In the genomic region with DNA sequence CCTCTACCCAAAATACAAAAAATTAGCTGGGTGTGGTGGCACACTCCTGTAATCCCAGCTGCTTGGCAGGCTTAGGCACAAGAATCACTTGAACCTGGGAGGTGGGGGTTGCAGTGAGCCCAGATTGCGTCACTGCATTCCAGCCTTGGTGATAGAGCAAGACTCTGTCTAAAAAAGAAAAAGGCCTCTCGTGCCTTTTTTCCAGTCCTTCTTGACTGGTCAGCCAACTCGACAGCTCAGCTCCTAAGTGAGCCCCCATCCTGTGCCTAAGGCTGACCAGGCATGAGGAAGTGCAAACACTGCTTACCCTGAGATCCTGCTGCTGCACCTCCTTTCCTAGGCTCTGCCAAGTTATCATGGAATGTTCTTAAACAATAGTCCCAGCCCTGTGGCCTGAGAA, we compare ENCODE assay signal across 19 cellular contexts. TPM values are rescaled to one million over a fixed set of nuclear protein-coding genes. Genes with fewer than 3 reads are reported as not detected.
DNase-seq lines count a peak whose midpoint lies in the region; ATAC-seq and TF ChIP-seq lines count a peak whose summit lies in the region.
"Had no signal": no experiment of that assay in that cellular context is flagged by ENCODE, and none has a peak within 500 bp of the region (broad histone marks: within the 10 kb centered on the region; RNA-seq: fewer than 3 reads in every experiment).

No MANE protein-coding gene starts in this region.

- H3K4me1 Mint-ChIP-seq in mesothelial cell of epicardium = peaks cover 57% of the 10 kb centered on the region
- H3K4me1 Mint-ChIP-seq in activated CD4-positive, alpha-beta memory T cell treated with anti-CD3 and anti-CD28 coated beads for 36 hours (ENCODE audit: low read depth) = no peaks in the 10 kb centered on the region

- TF ChIP-seq POLR2A in prostate gland (IDR thresholded peaks at IDR 0.05) = no peak

- H3K27ac ChIP-seq in fibroblast of lung (ENCODE audit: insufficient read depth, low read length) (no peak overlapping the region), prostate gland (no peak overlapping the region)
- H3K27ac ChIP-seq: cardiac muscle cell had no signal

- intact Hi-C loops in prostate gland (cut with DNase I) = no loop called here
- intact Hi-C loops in activated CD4-positive, alpha-beta memory T cell treated with anti-CD3 and anti-CD28 coated beads for 36 hours (cut with micrococcal nuclease) = no loop called here

- H3K4me3 ChIP-seq in fibroblast of lung (replicated peaks in 1 of 4; ENCODE audit: control extremely low read depth in 1 of 4, insufficient read depth in 1 of 4, low read depth in 3 of 4, low read length in 4 of 4) (no peak overlapping the region), prostate gland (no peak overlapping the region)
- H3K4me3 ChIP-seq: cardiac muscle cell, GM12878 had no signal

- no peak for ATAC-seq in HG03135 (IDR thresholded peaks at IDR 0.05; ENCODE audit: unreplicated experiment)
- ATAC-seq: GM12878 had no signal

- H4K20me1 ChIP-seq in fibroblast of lung (ENCODE audit: control insufficient read depth, extremely low read depth, insufficient read depth, low read length) = no peaks in the 10 kb centered on the region

- H3K4me2 ChIP-seq in fibroblast of lung (ENCODE audit: extremely low read depth, insufficient read depth, low read length) = no peak overlapping the region

- no peak overlapping the region for H3K9ac ChIP-seq in fibroblast of lung (ENCODE audit: insufficient read depth, low read length)

- CTCF ChIA-PET in activated CD4-positive, alpha-beta memory T cell treated with anti-CD3 and anti-CD28 coated beads for 36 hours (lab: Charles Lee) = interaction anchor here (0.6 to 1.7 kb wide), 3 partner anchors 20 to 55 kb away, joined by 4 to 5 read pairs (median 5); no protein-coding TSS in a partner anchor

- no peaks in the 10 kb centered on the region for H3K36me3 ChIP-seq in fibroblast of lung (ENCODE audit: control insufficient read depth, insufficient read depth, low read length)
- H3K36me3 ChIP-seq in prostate gland = no peaks in the 10 kb centered on the region
- H3K36me3 ChIP-seq: cardiac muscle cell had no signal

- no peaks in the 10 kb centered on the region for H3K9me3 Mint-ChIP-seq in mesothelial cell of epicardium
- H3K9me3 Mint-ChIP-seq in activated CD4-positive, alpha-beta memory T cell treated with anti-CD3 and anti-CD28 coated beads for 36 hours = no peaks in the 10 kb centered on the region

- H3K4me1 ChIP-seq in fibroblast of lung (ENCODE audit: control insufficient read depth, extremely low read depth, insufficient read depth, low read length) = no peaks in the 10 kb centered on the region
- no peaks in the 10 kb centered on the region for H3K4me1 ChIP-seq in prostate gland (replicated peaks)

- H3K4me3 Mint-ChIP-seq in mesothelial cell of epicardium = no peak overlapping the region
- H3K4me3 Mint-ChIP-seq in activated CD4-positive, alpha-beta memory T cell treated with anti-CD3 and anti-CD28 coated beads for 36 hours = no peak overlapping the region

- 33% methylated on average over 3 of the region's 3 CpGs for WGBS in prostate gland

- DNase-seq in AG20443 (ENCODE audit: low spot score) (peak; percentile 49), NCI-H226 (peak; percentile 79), fibroblast of lung (ENCODE audit: low read depth in 2 of 2) (peak; percentile 28 to 39), mesothelial cell of epicardium (ENCODE audit: low spot score in 2 of 2, unreplicated experiment in 2 of 2) (no peak), prostate gland (ENCODE audit: low spot score) (no peak), activated gamma-delta T cell (lab: John Stamatoyannopoulos, UW) (no peak)
- no peak for DNase-seq in activated CD4-positive, alpha-beta memory T cell treated with anti-CD3 and anti-CD28 coated beads for 36 hours
- DNase-seq: activated CD4-positive, alpha-beta T cell treated with anti-CD3 and anti-CD28 coated beads, Interleukin-2, amount 50 U/mL, for 48 hours; activated effector memory CD4-positive, alpha-beta T cell treated with Interleukin-2 at 50 U/mL for 16 hours; NCI-H1930; SHP77 treated with DMSO at 0.1 percent for 48 hours; stimulated activated CD4-positive, alpha-beta T cell treated with anti-CD3 and anti-CD28 coated beads, Interleukin-2, amount 100 ng/mL, for 24 hours; T1000 had no signal

- peak overlapping the region; percentile 51 for H3K27ac Mint-ChIP-seq in mesothelial cell of epicardium
- no peak overlapping the region for H3K27ac Mint-ChIP-seq in activated CD4-positive, alpha-beta memory T cell treated with anti-CD3 and anti-CD28 coated beads for 36 hours
- H3K27ac Mint-ChIP-seq: progenitor cell of endocrine pancreas had no signal

- POLR2A ChIA-PET in activated CD4-positive, alpha-beta memory T cell treated with anti-CD3 and anti-CD28 coated beads for 36 hours (lab: Charles Lee) = no interaction called here

- H3K9me3 ChIP-seq in fibroblast of lung (ENCODE audit: control insufficient read depth, insufficient read depth, low read depth, low read length) (no peaks in the 10 kb centered on the region), prostate gland (no peaks in the 10 kb centered on the region)

- no peaks in the 10 kb centered on the region for H3K36me3 Mint-ChIP-seq in mesothelial cell of epicardium
- no peaks in the 10 kb centered on the region for H3K36me3 Mint-ChIP-seq in activated CD4-positive, alpha-beta memory T cell treated with anti-CD3 and anti-CD28 coated beads for 36 hours

- H2AFZ ChIP-seq in fibroblast of lung (ENCODE audit: low read length) = no peak overlapping the region

- no peaks in the 10 kb centered on the region for H3K79me2 ChIP-seq in fibroblast of lung (ENCODE audit: control insufficient read depth, insufficient read depth, low read length)

- peaks cover 13% of the 10 kb centered on the region for H3K27me3 ChIP-seq in fibroblast of lung (ENCODE audit: control insufficient read depth, insufficient read depth, low read length)
- H3K27me3 ChIP-seq in prostate gland (replicated peaks; ENCODE audit: insufficient read depth) = no peaks in the 10 kb centered on the region
- H3K27me3 ChIP-seq: cardiac muscle cell had no signal

- TF ChIP-seq CTCF in fibroblast of lung (conservative IDR thresholded peaks at IDR 0.05 in 1 of 2, IDR thresholded peaks at IDR 0.05 in 1 of 2; ENCODE audit: low read depth in 1 of 2, low read length in 2 of 2) (no peak), mesothelial cell of epicardium (IDR thresholded peaks at IDR 0.05; ENCODE audit: unreplicated experiment) (no peak), prostate gland (IDR thresholded peaks at IDR 0.05) (no peak)

- H3K27me3 Mint-ChIP-seq in mesothelial cell of epicardium (ENCODE audit: low read depth) = no peaks in the 10 kb centered on the region
- no peaks in the 10 kb centered on the region for H3K27me3 Mint-ChIP-seq in activated CD4-positive, alpha-beta memory T cell treated with anti-CD3 and anti-CD28 coated beads for 36 hours

RNA-seq across cellular contexts. Expression of gene PROK1, which starts 10.1 kb away (rescaled TPM):
- total RNA-seq in fibroblast of lung = not detected in 2 replicates
- not detected in 2 replicates for polyA plus RNA-seq in fibroblast of lung
- not detected in 2 replicates for polyA plus RNA-seq in fibroblast of lung (2012)
- polyA minus RNA-seq in fibroblast of lung (ENCODE audit: low replicate concordance) = not detected in 2 replicates
- 0.69 to 1.3 TPM (median 0.95 TPM) in 3 replicates for total RNA-seq in mesothelial cell of epicardium
- 10 to 100 TPM; 10.7 to 75.3 TPM for total RNA-seq in prostate gland
- total RNA-seq in activated CD4-positive, alpha-beta memory T cell treated with anti-CD3 and anti-CD28 coated beads for 36 hours = not detected
- total RNA-seq: GM12878, mononuclear cell, progenitor cell of endocrine pancreas, urinary bladder had no signal
- polyA plus RNA-seq: cardiac muscle cell, GM12878 had no signal

RNA-seq across cellular contexts. Expression of gene LAMTOR5, which starts 33.4 kb away (rescaled TPM):
- total RNA-seq in fibroblast of lung (50.3 and 70.4 TPM in 2 replicates), mesothelial cell of epicardium (96.5 to 106 TPM (median 97.8 TPM) in 3 replicates), prostate gland (100 to 1,000 TPM in 1 of 2 donors, 10 to 100 TPM in 1; 86.6 to 132 TPM)
- polyA plus RNA-seq in fibroblast of lung = 310 and 317 TPM in 2 replicates
- 315 and 353 TPM in 2 replicates for polyA plus RNA-seq in fibroblast of lung (2012)
- polyA minus RNA-seq in fibroblast of lung (ENCODE audit: low replicate concordance) = 93.3 and 107 TPM in 2 replicates
- 100 to 1,000 TPM; 151 to 153 TPM for total RNA-seq in activated CD4-positive, alpha-beta memory T cell treated with anti-CD3 and anti-CD28 coated beads for 36 hours

RNA-seq across cellular contexts. Expression of gene SLC16A4, which starts 50.1 kb away (rescaled TPM):
- total RNA-seq in fibroblast of lung (42.6 and 64.4 TPM in 2 replicates), mesothelial cell of epicardium (13.7 to 14.4 TPM (median 13.7 TPM) in 3 replicates), prostate gland (1 to 10 TPM; 1.7 to 9.0 TPM)
- polyA plus RNA-seq in fibroblast of lung = 32.8 and 91.9 TPM in 2 replicates
- polyA plus RNA-seq in fibroblast of lung (2012) = 15.5 and 40.3 TPM in 2 replicates
- polyA minus RNA-seq in fibroblast of lung (ENCODE audit: low replicate concordance) = 16.4 and 30.2 TPM in 2 replicates
- total RNA-seq in activated CD4-positive, alpha-beta memory T cell treated with anti-CD3 and anti-CD28 coated beads for 36 hours = under 1 TPM; 0.19 to 0.48 TPM
- total RNA-seq: mononuclear cell had no signal

Comparison
In these comparisons a context has a peak if more than half of its experiments do, and no peak if none do; other contexts are left out.
1. DNase-seq: peak in AG20443 (single experiment), NCI-H226 (single experiment) and fibroblast of lung (2 of 2); none in mesothelial cell of epicardium (0 of 2), prostate gland (single experiment), activated CD4-positive, alpha-beta memory T cell treated with anti-CD3 and anti-CD28 coated beads for 36 hours (single experiment) and activated gamma-delta T cell (single experiment).